20 cellular contexts compared by ENCODE assay signal in genomic region chr15:68057758-68058157, GRCh38. TPM values are rescaled to one million over a fixed set of nuclear protein-coding genes. Genes with fewer than 3 reads are reported as not detected.
A peak's percentile ranks its signal among the peaks of the same experiment; 100 is the strongest.
DNase-seq lines count a peak whose midpoint lies in the region; ATAC-seq and TF ChIP-seq lines count a peak whose summit lies in the region.
"Had no signal": no experiment of that assay in that cellular context is flagged by ENCODE, and none has a peak within 500 bp of the region (broad histone marks: within the 10 kb centered on the region; RNA-seq: fewer than 3 reads in every experiment).

No MANE protein-coding gene starts in this region.

- H3K27ac ChIP-seq in breast epithelium: no peak overlapping the region
- H3K27ac ChIP-seq: cardiac muscle cell, psoas muscle had no signal

- TF ChIP-seq POLR2A in breast epithelium (IDR thresholded peaks at IDR 0.05): no peak

- intact Hi-C loops in MCF 10A (cut with micrococcal nuclease): no loop called here
- intact Hi-C loops in breast epithelium (cut with DNase I; ENCODE audit: low total_unique reads): no loop called here
- intact Hi-C loops in mucosa of descending colon (cut with DNase I, micrococcal nuclease): loop anchor here in 1 of 2 donors (10.0 kb wide), 1 partner anchor 193 kb away; no protein-coding TSS in a partner anchor

- H3K27me3 Mint-ChIP-seq in MCF 10A (ENCODE audit: insufficient read depth, unreplicated experiment) (no peaks in the 10 kb centered on the region), type B pancreatic cell (no peaks in the 10 kb centered on the region)

- H3K9me3 Mint-ChIP-seq in MCF 10A (ENCODE audit: unreplicated experiment) (no peaks in the 10 kb centered on the region), type B pancreatic cell (no peaks in the 10 kb centered on the region)
- H3K9me3 Mint-ChIP-seq: CD14-positive monocyte; stimulated activated naive CD8-positive, alpha-beta T cell treated with anti-CD3 and anti-CD28 coated beads, Interleukin-15, Interleukin-2, amounts not matched to agents 100 ng/mL and 50 ng/mL, for 24 hours had no signal

- H3K27ac Mint-ChIP-seq in MCF 10A (ENCODE audit: low read depth, unreplicated experiment) (no peak overlapping the region), type B pancreatic cell (peak overlapping the region; percentile 35)
- H3K27ac Mint-ChIP-seq: stimulated activated naive CD8-positive, alpha-beta T cell treated with anti-CD3 and anti-CD28 coated beads, Interleukin-15, Interleukin-2, amounts not matched to agents 100 ng/mL and 50 ng/mL, for 24 hours; T-helper 2 cell treated with Interferon-gamma antibody and Interleukin-4, amounts not matched to agents 5 μg/mL and 100 μg/mL, for 36 hours had no signal

- DNase-seq in MCF 10A (ENCODE audit: unreplicated experiment): no peak
- no peak for DNase-seq in breast epithelium (ENCODE audit: low spot score in 2 of 2)
- peak; percentile 16 for DNase-seq in SW480 (ENCODE audit: low spot score)
- peak; percentile 47 for DNase-seq in iPS-NIHi7 (ENCODE audit: extremely low spot score)
- no peak for DNase-seq in type B pancreatic cell (ENCODE audit: extremely low spot score, unreplicated experiment)
- DNase-seq in mucosa of descending colon: no peak
- DNase-seq in epidermal melanocyte (ENCODE audit: insufficient read length, low spot score): no peak
- DNase-seq: activated CD4-positive, alpha-beta T cell treated with anti-CD3 and anti-CD28 coated beads for 1 hour; activated CD8-positive, alpha-beta memory T cell treated with anti-CD3 and anti-CD28 coated beads, Interleukin-2, amount 50 U/mL, for 4 hours; activated naive CD4-positive, alpha-beta T cell treated with anti-CD3 and anti-CD28 coated beads, Interleukin-2, amount 50 U/mL, for 16 hours; head of caudate nucleus; NCI-H1417; NCI-H226; psoas muscle; Right ventricle myocardium superior had no signal

- H3K36me3 ChIP-seq in breast epithelium (no peaks in the 10 kb centered on the region), mucosa of descending colon (ENCODE audit: low read depth) (no peaks in the 10 kb centered on the region)
- H3K36me3 ChIP-seq: cardiac muscle cell had no signal

- H3K9me3 ChIP-seq in breast epithelium (no peaks in the 10 kb centered on the region), mucosa of descending colon (no peaks in the 10 kb centered on the region)
- H3K9me3 ChIP-seq: psoas muscle had no signal

- H3K27me3 ChIP-seq in breast epithelium: no peaks in the 10 kb centered on the region
- H3K27me3 ChIP-seq: cardiac muscle cell had no signal

- BruUV-seq in MCF 10A (replicated peaks; lab: Mats Ljungman, UMichigan): no TSS peak

- peaks cover 31% of the 10 kb centered on the region for H3K36me3 Mint-ChIP-seq in MCF 10A (ENCODE audit: insufficient read depth, unreplicated experiment)
- peaks cover 8% of the 10 kb centered on the region for H3K36me3 Mint-ChIP-seq in type B pancreatic cell

- TF ChIP-seq CTCF in MCF 10A (IDR thresholded peaks at IDR 0.05; ENCODE audit: unreplicated experiment): no peak
- no peak for TF ChIP-seq CTCF in breast epithelium (IDR thresholded peaks at IDR 0.05)
- no peak for TF ChIP-seq CTCF in type B pancreatic cell (conservative IDR thresholded peaks at IDR 0.05)
- no peak for TF ChIP-seq CTCF in mucosa of descending colon (IDR thresholded peaks at IDR 0.05)

- H3K4me1 Mint-ChIP-seq in MCF 10A (ENCODE audit: insufficient read depth, unreplicated experiment): peaks cover 33% of the 10 kb centered on the region
- H3K4me1 Mint-ChIP-seq in type B pancreatic cell (ENCODE audit: unreplicated experiment): peaks cover 55% of the 10 kb centered on the region

- CTCF ChIA-PET in MCF 10A (lab: Yijun Ruan, JAX): interaction anchor here (0.5 to 2.4 kb wide), 2 partner anchors 195 to 197 kb away, joined by 3 to 6 read pairs; no protein-coding TSS in a partner anchor

- H3K4me3 Mint-ChIP-seq in MCF 10A (ENCODE audit: unreplicated experiment) (peak overlapping the region; percentile 100), type B pancreatic cell (peak overlapping the region; percentile 100)
- H3K4me3 Mint-ChIP-seq: CD14-positive monocyte; T-helper 2 cell treated with Interferon-gamma antibody and Interleukin-4, amounts not matched to agents 5 μg/mL and 100 μg/mL, for 36 hours had no signal

- POLR2A ChIA-PET in MCF 10A (lab: Yijun Ruan, JAX): interaction anchor here (0.5 to 5.3 kb wide), 11 partner anchors 11 to 220 kb away, joined by 3 to 41 read pairs (median 5); partner anchors contain the start of genes CLN6 and FEM1B

- H3K4me1 ChIP-seq in breast epithelium (no peaks in the 10 kb centered on the region), mucosa of descending colon (ENCODE audit: low read depth) (peaks cover 18% of the 10 kb centered on the region)

- no peak overlapping the region for H3K4me3 ChIP-seq in breast epithelium
- H3K4me3 ChIP-seq in mucosa of descending colon: no peak overlapping the region
- H3K4me3 ChIP-seq: cardiac muscle cell, psoas muscle had no signal

- ATAC-seq in GM21447 (IDR thresholded peaks at IDR 0.05; ENCODE audit: unreplicated experiment) (no peak), mucosa of descending colon (no peak)
- ATAC-seq: psoas muscle had no signal

RNA-seq across cellular contexts. Expression of gene PIAS1, which starts 3.6 kb away (rescaled TPM):
- total RNA-seq in MCF 10A (2022) (32.9 and 36.8 TPM in 2 replicates), breast epithelium (10 to 100 TPM; 43.9 to 77.4 (median 57.1) TPM), type B pancreatic cell (ENCODE audit: low replicate concordance) (56.2 and 67.2 TPM in 2 replicates), mucosa of descending colon (10 to 100 TPM; 35.4 to 59.3 (median 37.7) TPM)

Comparison
In these comparisons a context has a peak if more than half of its experiments do, and no peak if none do; other contexts are left out.
1. DNase-seq: peak in SW480 (single experiment) and iPS-NIHi7 (single experiment); none in MCF 10A (single experiment), breast epithelium (0 of 2), type B pancreatic cell (single experiment), mucosa of descending colon (0 of 3) and epidermal melanocyte (single experiment).